Comparison of ENCODE assay signal across 22 cellular contexts in the genomic region with DNA sequence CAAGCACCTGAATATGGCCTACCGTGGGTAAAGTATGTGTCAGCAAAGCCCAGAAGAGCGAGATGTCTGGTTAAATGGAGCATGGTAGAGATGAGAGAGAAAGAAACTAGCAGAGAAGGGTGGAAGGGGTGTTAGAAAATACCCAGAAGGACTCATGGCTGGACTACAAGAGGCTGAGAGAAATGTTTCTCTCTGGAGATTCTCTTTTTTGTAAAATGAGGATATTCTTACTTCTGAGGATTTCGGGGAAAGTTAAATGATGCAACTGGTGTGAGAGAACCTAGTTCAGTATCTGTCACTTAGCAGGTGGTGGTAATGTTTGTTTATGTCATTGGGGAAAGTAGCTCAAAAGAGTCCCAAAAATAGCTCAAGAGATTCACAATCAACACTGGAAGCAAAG. TPM values are rescaled to one million over a fixed set of nuclear protein-coding genes. Genes with fewer than 3 reads are reported as not detected.
DNase-seq lines count a peak whose midpoint lies in the region; ATAC-seq, FAIRE-seq and TF ChIP-seq lines count a peak whose summit lies in the region.
"Had no signal": no experiment of that assay in that cellular context is flagged by ENCODE, and none has a peak within 500 bp of the region (broad histone marks: within the 10 kb centered on the region; RNA-seq: fewer than 3 reads in every experiment).

No MANE protein-coding gene starts in this region.

- DNase-seq in GM12865 (ENCODE audit: low read depth) (peak; percentile 57), GM12878 (ENCODE audit: low read depth, low spot score) (no peak)
- no peak for DNase-seq in activated CD8-positive, alpha-beta memory T cell treated with anti-CD3 and anti-CD28 coated beads, Interleukin-2, amount 50 U/mL, for 48 hours
- DNase-seq in activated CD4-positive, CD25-positive, alpha-beta regulatory T cell (lab: John Stamatoyannopoulos, UW), result no peak
- DNase-seq in effector memory CD8-positive, alpha-beta T cell, result no peak
- DNase-seq: Caco-2, GOT3, HFFc6, KG1, NCI-H1092 treated with DMSO at 0.1 percent for 48 hours, NCI-H1694, NCI-H2107, NCI-H446 treated with DMSO at 0.1 percent for 48 hours, NCI-H748 treated with DMSO at 0.1 percent for 48 hours, SHP77 had no signal

- SMC1A ChIA-PET in GM12878 (lab: Charles Lee; ENCODE audit: uncharacterized antibody, unreplicated experiment), result interaction anchor here (0.6 to 5.9 kb wide), 8 partner anchors 8 to 101 kb away, joined by 3 to 34 read pairs (median 4); no protein-coding TSS in a partner anchor

- RAD21 ChIA-PET in GM12878 (lab: Charles Lee; ENCODE audit: unreplicated experiment), result interaction anchor here (0.8 to 1.6 kb wide), 3 partner anchors 9 to 18 kb away, joined by 3 to 5 read pairs (median 3); no protein-coding TSS in a partner anchor

- intact Hi-C loops in GM12878 (cut with micrococcal nuclease; ENCODE audit: unreplicated experiment), result no loop called here

- H3K27ac ChIP-seq in GM12878 (ENCODE audit: control insufficient read depth, insufficient read depth), result 0 out of 2 replicates have a peak overlapping the region, but pooled peaks have one; percentile 26

- no peaks in the 10 kb centered on the region for H3K79me2 ChIP-seq in GM12878 (ENCODE audit: control insufficient read depth, insufficient read depth, low read length)

- H3K9me3 Mint-ChIP-seq in effector memory CD8-positive, alpha-beta T cell, result no peaks in the 10 kb centered on the region
- H3K9me3 Mint-ChIP-seq: HFFc6; T-helper 1 cell treated with Interleukin-12 subunit alpha and Interleukin-12 subunit beta and Interleukin-4 antibody, amounts not matched to agents 30 μg/mL and 1 μg/mL, for 36 hours had no signal

- no peaks in the 10 kb centered on the region for H3K27me3 ChIP-seq in GM12878 (replicated peaks in 1 of 2; ENCODE audit: control insufficient read depth in 2 of 2, insufficient read depth in 2 of 2, low read length in 1 of 2)

- no peaks in the 10 kb centered on the region for H3K36me3 Mint-ChIP-seq in effector memory CD8-positive, alpha-beta T cell (ENCODE audit: insufficient read depth)
- H3K36me3 Mint-ChIP-seq: CD14-positive monocyte had no signal

- peak overlapping the region; percentile 36 for H2AFZ ChIP-seq in GM12878 (ENCODE audit: control insufficient read depth, low read depth, low read length)

- no peak overlapping the region for H3K9ac ChIP-seq in GM12878 (ENCODE audit: control insufficient read depth, insufficient read depth, low read length)

- peaks cover under 1% of the 10 kb centered on the region in 2 donors for H3K4me1 Mint-ChIP-seq in effector memory CD8-positive, alpha-beta T cell (ENCODE audit: low read depth in 2 of 2)

- TF ChIP-seq CTCF in GM12865 (IDR thresholded peaks at IDR 0.05; ENCODE audit: insufficient read depth, low read depth, low read length, missing control alignments) (no peak), GM12878 (IDR thresholded peaks at IDR 0.05 in 2 of 3, conservative IDR thresholded peaks at IDR 0.05 in 1 of 3; ENCODE audit: control insufficient read depth in 2 of 3, extremely low read depth in 1 of 3, insufficient read depth in 1 of 3, low read depth in 3 of 3, low read length in 3 of 3) (no peak)

- H3K27me3 Mint-ChIP-seq in effector memory CD8-positive, alpha-beta T cell, result no peaks in the 10 kb centered on the region

- in situ Hi-C loops in GM12878 (cut with MboI), result no loop called here

- H3K4me3 Mint-ChIP-seq in effector memory CD8-positive, alpha-beta T cell, result no peak overlapping the region
- H3K4me3 Mint-ChIP-seq: CD14-positive monocyte; HFFc6; T-helper 1 cell treated with Interleukin-12 subunit alpha and Interleukin-12 subunit beta and Interleukin-4 antibody, amounts not matched to agents 30 μg/mL and 1 μg/mL, for 36 hours had no signal

- H3K4me2 ChIP-seq in GM12878 (ENCODE audit: control insufficient read depth, insufficient read depth), result no peak overlapping the region

- FAIRE-seq in GM12878 (lab: Jason Lieb, UNC), result no peak
- FAIRE-seq: RCC 7860 had no signal

- CTCF ChIA-PET in GM12878 (lab: Yijun Ruan, JAX), result interaction anchor here (0.7 to 1.2 kb wide), 6 partner anchors 9 to 230 kb away, joined by 3 to 5 read pairs (median 3); no protein-coding TSS in a partner anchor

- ATAC-seq in GM21381 (IDR thresholded peaks at IDR 0.05; ENCODE audit: unreplicated experiment) (peak; percentile 55), HG02852 (IDR thresholded peaks at IDR 0.05; ENCODE audit: unreplicated experiment) (peak; percentile 85), GM12878 (peak; percentile 93), HG03025 (IDR thresholded peaks at IDR 0.05; ENCODE audit: low FRiP score, unreplicated experiment) (no peak)
- ATAC-seq in effector memory CD8-positive, alpha-beta T cell (replicated peaks), result no peak
- ATAC-seq: SK-N-SH treated with all-trans-retinoic acid at 6 μM for 48 hours had no signal

- TF ChIP-seq POLR2A in GM12878 (IDR thresholded peaks at IDR 0.05; ENCODE audit: low read depth, low read length), result no peak

- no peaks in the 10 kb centered on the region for H3K4me1 ChIP-seq in GM12878 (ENCODE audit: control insufficient read depth, insufficient read depth, low read length)
- H3K4me1 ChIP-seq: Caco-2 had no signal

- no peaks in the 10 kb centered on the region for H3K9me3 ChIP-seq in GM12878 (replicated peaks; ENCODE audit: control insufficient read depth, insufficient read depth, low read length)
- H3K9me3 ChIP-seq: Caco-2 had no signal

- BruUV-seq in GM12878 (replicated peaks; lab: Mats Ljungman, UMichigan), result no TSS peak

- POLR2A ChIA-PET in GM12878 (lab: Charles Lee), result interaction anchor here (0.6 to 1.1 kb wide), 3 partner anchors 8 to 21 kb away, joined by 3 to 4 read pairs (median 4); no protein-coding TSS in a partner anchor

- no peaks in the 10 kb centered on the region; a peak in 1 of 4 replicates for H3K36me3 ChIP-seq in GM12878 (ENCODE audit: control insufficient read depth in 2 of 2, insufficient read depth in 2 of 2, low read length in 1 of 2)

- WGBS in GM12878 (ENCODE audit: insufficient coverage, insufficient replicate concordance, low lambda C conversion rate, missing lambda C conversion rate), result 4% methylated on average over 3 of the region's 3 CpGs

- no peak for TF ChIP-seq EP300 in GM12878 (IDR thresholded peaks at IDR 0.05; ENCODE audit: borderline replicate concordance in 1 of 2, control insufficient read depth in 1 of 2, low read depth in 2 of 2, low read length in 2 of 2)

- no peaks in the 10 kb centered on the region for H4K20me1 ChIP-seq in GM12878 (ENCODE audit: control insufficient read depth, insufficient read depth)

- H3K27ac Mint-ChIP-seq in effector memory CD8-positive, alpha-beta T cell, result no peak overlapping the region
- H3K27ac Mint-ChIP-seq: HFFc6; T-helper 1 cell treated with Interleukin-12 subunit alpha and Interleukin-12 subunit beta and Interleukin-4 antibody, amounts not matched to agents 30 μg/mL and 1 μg/mL, for 36 hours had no signal

- 0 out of 2 replicates have a peak, but pooled peaks have one; percentile 1 for TF ChIP-seq RAD21 in GM12878 (IDR thresholded peaks at IDR 0.05; ENCODE audit: insufficient read depth, low read depth, low read length)

- H3K4me3 ChIP-seq in GM12865 (ENCODE audit: low read depth, low read length) (no peak overlapping the region), GM12878 (no peak overlapping the region)

TF ChIP-seq in GM12878, 131 proteins besides CTCF, POLR2A, EP300 and RAD21 (continues in another document):
- TF ChIP-seq RBBP5 (conservative IDR thresholded peaks at IDR 0.05), result no peak
- TF ChIP-seq, protein P1, sequence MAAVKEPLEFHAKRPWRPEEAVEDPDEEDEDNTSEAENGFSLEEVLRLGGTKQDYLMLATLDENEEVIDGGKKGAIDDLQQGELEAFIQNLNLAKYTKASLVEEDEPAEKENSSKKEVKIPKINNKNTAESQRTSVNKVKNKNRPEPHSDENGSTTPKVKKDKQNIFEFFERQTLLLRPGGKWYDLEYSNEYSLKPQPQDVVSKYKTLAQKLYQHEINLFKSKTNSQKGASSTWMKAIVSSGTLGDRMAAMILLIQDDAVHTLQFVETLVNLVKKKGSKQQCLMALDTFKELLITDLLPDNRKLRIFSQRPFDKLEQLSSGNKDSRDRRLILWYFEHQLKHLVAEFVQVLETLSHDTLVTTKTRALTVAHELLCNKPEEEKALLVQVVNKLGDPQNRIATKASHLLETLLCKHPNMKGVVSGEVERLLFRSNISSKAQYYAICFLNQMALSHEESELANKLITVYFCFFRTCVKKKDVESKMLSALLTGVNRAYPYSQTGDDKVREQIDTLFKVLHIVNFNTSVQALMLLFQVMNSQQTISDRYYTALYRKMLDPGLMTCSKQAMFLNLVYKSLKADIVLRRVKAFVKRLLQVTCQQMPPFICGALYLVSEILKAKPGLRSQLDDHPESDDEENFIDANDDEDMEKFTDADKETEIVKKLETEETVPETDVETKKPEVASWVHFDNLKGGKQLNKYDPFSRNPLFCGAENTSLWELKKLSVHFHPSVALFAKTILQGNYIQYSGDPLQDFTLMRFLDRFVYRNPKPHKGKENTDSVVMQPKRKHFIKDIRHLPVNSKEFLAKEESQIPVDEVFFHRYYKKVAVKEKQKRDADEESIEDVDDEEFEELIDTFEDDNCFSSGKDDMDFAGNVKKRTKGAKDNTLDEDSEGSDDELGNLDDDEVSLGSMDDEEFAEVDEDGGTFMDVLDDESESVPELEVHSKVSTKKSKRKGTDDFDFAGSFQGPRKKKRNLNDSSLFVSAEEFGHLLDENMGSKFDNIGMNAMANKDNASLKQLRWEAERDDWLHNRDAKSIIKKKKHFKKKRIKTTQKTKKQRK (IDR thresholded peaks at IDR 0.05; ENCODE audit: low read depth, low read length), result no peak

RNA-seq across cellular contexts. Expression of a gene that starts 7.2 kb away (rescaled TPM):
- 323 and 356 TPM in 2 replicates for total RNA-seq in GM12878 (2013; cell fraction: nucleolus; rRNA removed)
- total RNA-seq in GM12878 (2014; rRNA removed), result 53.4 and 65.1 TPM in 2 replicates
- total RNA-seq in GM12878 (2014; rRNA removed; fragmentation: Illumina TruSeq; extraction: Trizol), result 71.6 and 75.1 TPM in 2 replicates
- 87.8 and 88.2 TPM in 2 replicates for total RNA-seq in GM12878 (2021)
- polyA plus RNA-seq in GM12878 (2011; ENCODE audit: low read depth), result 19.0 TPM
- polyA plus RNA-seq in GM12878 (2011; rRNA removed), result 61.9 and 86.3 TPM in 2 replicates
- 23.5 and 33.2 TPM in 2 replicates for polyA plus RNA-seq in GM12878 (2011; cell fraction: cytosol; rRNA removed)
- 33.4 and 34.4 TPM in 2 replicates for polyA plus RNA-seq in GM12878 (2011; cell fraction: nucleus; rRNA removed)
- polyA plus RNA-seq in GM12878 (2012), result 27.6 and 33.8 TPM in 2 replicates
- 60.6 and 80.7 TPM in 2 replicates for polyA plus RNA-seq in GM12878 (2014; fragmentation: Illumina TruSeq; extraction: Trizol)
- polyA plus RNA-seq in GM12878 (2014; fragmentation: Nextera tagmentation; extraction: Ambion mirVana), result 10 to 100 TPM; 24.7 to 49.5 TPM
- 37.6 and 43.3 TPM in 2 replicates for polyA plus RNA-seq in GM12878 (2014; rRNA removed)
- 10 to 100 TPM; 55.5 to 57.1 TPM for polyA plus RNA-seq in GM12878 (2016; fragmentation: Nextera tagmentation; extraction: Ambion mirVana)
- polyA minus RNA-seq in GM12878 (2011; rRNA and poly(A)+ RNA removed), result 79.6 and 113 TPM in 2 replicates
- polyA minus RNA-seq in GM12878 (2011; cell fraction: cytosol; rRNA and poly(A)+ RNA removed), result 37.7 and 45.4 TPM in 2 replicates
- polyA minus RNA-seq in GM12878 (2011; cell fraction: nucleus; rRNA and poly(A)+ RNA removed), result 29.9 and 40.9 TPM in 2 replicates

Comparison
In these comparisons a context has a peak if more than half of its experiments do, and no peak if none do; other contexts are left out.
1. ATAC-seq: peak in GM21381 (single experiment), HG02852 (single experiment) and GM12878 (single experiment); none in HG03025 (single experiment) and effector memory CD8-positive, alpha-beta T cell (single experiment).